8 cellular contexts compared by ENCODE assay signal in genomic region chr2:209977386-209978239, GRCh38. TPM values are rescaled to one million over a fixed set of nuclear protein-coding genes. Genes with fewer than 3 reads are reported as not detected.
DNase-seq lines count a peak whose midpoint lies in the region; ATAC-seq, FAIRE-seq and TF ChIP-seq lines count a peak whose summit lies in the region.

No MANE protein-coding gene starts in this region.

- WGBS in HepG2 (ENCODE audit: low lambda C conversion rate), result 97% methylated on average over 2 of the region's 2 CpGs

- FAIRE-seq in HepG2 (lab: Jason Lieb, UNC), result no peak

- no peak overlapping the region for H2AFZ ChIP-seq in HepG2 (ENCODE audit: low read length)

- peak; percentile 68 for TF ChIP-seq CTCF in HepG2 (CRISPR knock-in tag; IDR thresholded peaks at IDR 0.05)

- no peak for TF ChIP-seq POLR2A in HepG2 (IDR thresholded peaks at IDR 0.05; ENCODE audit: insufficient read depth in 1 of 2, low read depth in 2 of 2, low read length in 2 of 2)

- H3K27ac ChIP-seq in HepG2 (ENCODE audit: extremely low read length, insufficient read depth, low read length), result no peak overlapping the region

- DNase-seq in NCI-H2029 treated with DMSO at 0.1 percent for 48 hours (lab: John Stamatoyannopoulos, UW) (peak; percentile 23), NCI-H2029 (lab: John Stamatoyannopoulos, UW) (no peak), H4 (ENCODE audit: low spot score) (peak; percentile 11), NAMALWA (ENCODE audit: low spot score) (peak; percentile 67), astrocyte of the hippocampus (ENCODE audit: low read depth, low spot score) (peak; percentile 48), HepG2 (ENCODE audit: low spot score) (peak; percentile 39), activated gamma-delta T cell (lab: John Stamatoyannopoulos, UW) (no peak), anterior cingulate cortex (lab: John Stamatoyannopoulos, UW) (no peak)

- no peaks in the 10 kb centered on the region for H3K4me1 ChIP-seq in HepG2 (ENCODE audit: insufficient read depth, low read length)

- in situ Hi-C loops in HepG2 (cut with HindIII; ENCODE audit: extremely low pct_ligation_motif_present, low pct_unique_long_range_greater_than_20kb), result loop anchor here (5.0 to 10.0 kb wide), 2 partner anchors 220 to 417 kb away; no protein-coding TSS in a partner anchor

- no peaks in the 10 kb centered on the region for H3K36me3 ChIP-seq in HepG2 (replicated peaks in 1 of 2; ENCODE audit: control insufficient read depth in 1 of 2, insufficient read depth in 2 of 2, low read length in 2 of 2)

- peaks cover 0 to 5% of the 10 kb centered on the region in 2 experiments; a peak in 1 of 5 replicates for H3K27me3 ChIP-seq in HepG2 (ENCODE audit: control insufficient read depth in 1 of 2, insufficient read depth in 2 of 2, low read length in 2 of 2)

- H3K4me3 ChIP-seq in HepG2 (replicated peaks in 1 of 3; ENCODE audit: insufficient read depth in 1 of 3, low read depth in 2 of 3, low read length in 3 of 3), result no peak overlapping the region

- no peaks in the 10 kb centered on the region for H4K20me1 ChIP-seq in HepG2 (ENCODE audit: insufficient read depth, low read length)

- ATAC-seq in HepG2, result no peak; the same call in 2 of the 3 replicates

- BruUV-seq in HepG2 (replicated peaks; lab: Mats Ljungman, UMichigan), result no TSS peak

- intact Hi-C loops in HepG2 (cut with micrococcal nuclease; ENCODE audit: unreplicated experiment), result loop anchor here (1.0 kb wide), 4 partner anchors 96 to 422 kb away; no protein-coding TSS in a partner anchor

- TF ChIP-seq EP300 in HepG2 (IDR thresholded peaks at IDR 0.05; ENCODE audit: low read depth in 2 of 2, low read length in 2 of 2) (no peak), HepG2 (CRISPR knock-in tag; IDR thresholded peaks at IDR 0.05; ENCODE audit: borderline replicate concordance) (no peak)

- POLR2A ChIA-PET in HepG2 (lab: Yijun Ruan, JAX), result no interaction called here

- no peak overlapping the region for H3K4me2 ChIP-seq in HepG2 (ENCODE audit: low read depth, low read length)

- CTCF ChIA-PET in HepG2 (lab: Yijun Ruan, JAX; ENCODE audit: low intra/inter-chr PET ratio, low total read pairs), result interaction anchor here (1.9 to 3.1 kb wide), 3 partner anchors 218 to 422 kb away, joined by 9 to 66 read pairs (median 39); no protein-coding TSS in a partner anchor

- H3K9ac ChIP-seq in HepG2 (ENCODE audit: insufficient read depth, low read depth, low read length), result no peak overlapping the region

- H3K9me3 ChIP-seq in HepG2 (ENCODE audit: low read length), result no peaks in the 10 kb centered on the region

- no peaks in the 10 kb centered on the region for H3K79me2 ChIP-seq in HepG2 (ENCODE audit: insufficient read depth, low read length)

- peak; percentile 61 for TF ChIP-seq RAD21 in HepG2 (CRISPR knock-in tag; IDR thresholded peaks at IDR 0.05)

TF ChIP-seq in HepG2, 621 proteins besides CTCF, POLR2A, EP300 and RAD21:
- no peak for TF ChIP-seq FOXK1 (CRISPR knock-in tag; IDR thresholded peaks at IDR 0.05; ENCODE audit: borderline replicate concordance, low read depth)
- no peak for TF ChIP-seq ZNF17 (CRISPR knock-in tag; IDR thresholded peaks at IDR 0.05)
- TF ChIP-seq ZNF564 (CRISPR knock-in tag; IDR thresholded peaks at IDR 0.05), result no peak
- TF ChIP-seq SMC3 (IDR thresholded peaks at IDR 0.05; ENCODE audit: low read length), result peak; percentile 79
- TF ChIP-seq KMT2B (CRISPR knock-in tag; IDR thresholded peaks at IDR 0.05), result no peak
- no peak for TF ChIP-seq TP53 (CRISPR knock-in tag; conservative IDR thresholded peaks at IDR 0.05)
- no peak for TF ChIP-seq ZUFSP (CRISPR knock-in tag; IDR thresholded peaks at IDR 0.05; ENCODE audit: borderline replicate concordance)
- TF ChIP-seq ZNF552 (CRISPR knock-in tag; IDR thresholded peaks at IDR 0.05; ENCODE audit: borderline replicate concordance), result no peak
- no peak for TF ChIP-seq ZNF101 (CRISPR knock-in tag; IDR thresholded peaks at IDR 0.05; ENCODE audit: borderline replicate concordance, low read depth)
- 0 out of 2 replicates have a peak, but pooled peaks have one; percentile 28 for TF ChIP-seq ZNF800 (CRISPR knock-in tag; IDR thresholded peaks at IDR 0.05)
- TF ChIP-seq REXO4 (CRISPR knock-in tag; IDR thresholded peaks at IDR 0.05; ENCODE audit: borderline replicate concordance), result no peak
- no peak for TF ChIP-seq ZNF607 (CRISPR knock-in tag; IDR thresholded peaks at IDR 0.05; ENCODE audit: borderline replicate concordance)
- TF ChIP-seq STAG1 (CRISPR knock-in tag; IDR thresholded peaks at IDR 0.05), result peak; percentile 85
- no peak for TF ChIP-seq ZNF138 (CRISPR knock-in tag; IDR thresholded peaks at IDR 0.05; ENCODE audit: low read depth)

RNA-seq across cellular contexts. Expression of gene RPE, which starts 24.8 kb away (rescaled TPM):
- 125 and 164 TPM in 2 replicates for total RNA-seq in H4 (2014; rRNA removed; shearing (Covaris generic))
- total RNA-seq in HepG2 (2016; rRNA removed; fragmentation: Illumina TruSeq; extraction: Trizol), result 107 and 166 TPM in 2 replicates
- 20.8 and 22.3 TPM in 2 replicates for total RNA-seq in HepG2 (2016; cell fraction: cytosol; rRNA removed; fragmentation: Illumina TruSeq; extraction: Trizol; ENCODE audit: low read depth)
- total RNA-seq in HepG2 (2016; cell fraction: insoluble cytoplasmic fraction; rRNA removed; fragmentation: Illumina TruSeq; extraction: Trizol), result 106 and 176 TPM in 2 replicates
- total RNA-seq in HepG2 (2016; cell fraction: membrane; rRNA removed; fragmentation: Illumina TruSeq; extraction: Trizol), result 36.7 and 40.7 TPM in 2 replicates
- 73.3 and 74.7 TPM in 2 replicates for total RNA-seq in HepG2 (2016; cell fraction: nucleus; rRNA removed; fragmentation: Illumina TruSeq; extraction: Trizol)
- 57.4 and 72.3 TPM in 2 replicates for polyA plus RNA-seq in HepG2 (2011; rRNA removed)
- 102 and 104 TPM in 2 replicates for polyA plus RNA-seq in HepG2 (2011; cell fraction: cytosol; rRNA removed)
- polyA plus RNA-seq in HepG2 (2011; cell fraction: nucleus; rRNA removed), result 59.9 and 66.9 TPM in 2 replicates
- polyA plus RNA-seq in HepG2 (2012), result 49.0 and 56.7 TPM in 2 replicates
- polyA plus RNA-seq in HepG2 (2016; cell fraction: cytosol; fragmentation: Illumina TruSeq; extraction: Trizol; ENCODE audit: low read depth), result 8.1 and 8.6 TPM in 2 replicates
- 128 and 145 TPM in 2 replicates for polyA plus RNA-seq in HepG2 (2016; cell fraction: insoluble cytoplasmic fraction; fragmentation: Illumina TruSeq; extraction: Trizol; ENCODE audit: low read depth)
- 17.3 and 17.8 TPM in 2 replicates for polyA plus RNA-seq in HepG2 (2016; cell fraction: membrane; fragmentation: Illumina TruSeq; extraction: Trizol; ENCODE audit: low read depth)
- polyA plus RNA-seq in HepG2 (2016; cell fraction: nucleus; fragmentation: Illumina TruSeq; extraction: Trizol; ENCODE audit: insufficient read depth, low read depth), result 52.3 and 52.5 TPM in 2 replicates
- polyA minus RNA-seq in HepG2 (2011; rRNA and poly(A)+ RNA removed; ENCODE audit: low replicate concordance), result 139 and 168 TPM in 2 replicates
- polyA minus RNA-seq in HepG2 (2011; cell fraction: cytosol; rRNA and poly(A)+ RNA removed), result 60.4 and 61.1 TPM in 2 replicates
- polyA minus RNA-seq in HepG2 (2011; cell fraction: nucleus; rRNA and poly(A)+ RNA removed), result 117 and 157 TPM in 2 replicates

Comparison
In these comparisons a context has a peak if more than half of its experiments do, and no peak if none do; other contexts are left out.
1. DNase-seq: peak in NCI-H2029 treated with DMSO at 0.1 percent for 48 hours (single experiment), H4 (single experiment), NAMALWA (single experiment), astrocyte of the hippocampus (single experiment) and HepG2 (single experiment); none in NCI-H2029 (single experiment), activated gamma-delta T cell (single experiment) and anterior cingulate cortex (0 of 58).